ENCODE assay signal across 8 cellular contexts in the genomic region with DNA sequence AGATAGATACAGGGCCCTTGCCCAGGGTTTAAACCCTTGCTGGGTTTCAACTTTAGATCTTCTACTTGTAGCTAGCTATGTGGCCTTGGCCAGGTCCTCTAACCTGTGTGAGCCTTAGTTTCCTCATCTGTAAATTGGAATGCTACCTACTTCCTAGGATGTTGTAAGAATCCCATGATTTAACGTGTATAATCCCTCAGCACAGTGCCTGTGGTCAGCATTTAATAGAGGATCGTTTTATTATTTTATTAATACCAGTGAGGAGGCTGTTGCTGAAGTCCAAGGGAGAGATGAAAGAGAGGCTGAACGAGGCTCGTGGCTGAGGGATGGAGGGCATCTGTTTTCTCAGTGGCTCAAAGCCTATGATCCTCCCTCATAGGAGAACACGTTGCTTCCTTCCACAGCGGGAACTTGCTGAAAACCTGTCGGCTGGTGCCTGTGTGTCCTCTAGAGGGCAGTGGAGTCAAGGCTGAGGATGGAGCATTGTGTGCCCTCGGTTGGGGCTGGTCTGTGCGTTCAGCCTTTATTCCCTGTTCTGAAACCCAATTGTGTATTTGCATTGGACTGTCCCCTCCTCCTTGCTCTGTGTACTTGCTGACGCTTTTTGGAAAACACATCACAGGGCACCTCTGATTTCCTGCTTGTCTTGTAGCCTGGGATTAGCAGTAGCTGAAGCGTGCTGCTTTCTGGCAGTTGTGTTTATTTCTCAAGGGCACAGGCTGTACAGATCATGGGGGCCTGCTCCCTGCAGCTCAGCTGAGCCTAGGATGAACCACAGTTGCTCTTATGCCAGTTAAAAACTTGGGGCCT.
DNase-seq lines count a peak whose midpoint lies in the region; ATAC-seq and TF ChIP-seq lines count a peak whose summit lies in the region.
"Not testable (repeated sequence)": the region's sequence is repeated elsewhere in the genome, so short reads cannot be mapped to it uniquely, and the experiment has no call there.

No MANE protein-coding gene starts in this region.

- intact Hi-C loops in head of caudate nucleus (cut with DNase I), result not testable (repeated sequence)

- 65% methylated on average over 2 of the region's 11 CpGs; no CpG with 5 or more reads in 1 of the 2 donors for WGBS in upper lobe of left lung, 2 donors

- H3K4me1 Mint-ChIP-seq in activated naive CD8-positive, alpha-beta T cell treated with anti-CD3 and anti-CD28 coated beads, Interleukin-2, amount 50 U/mL, for 24 hours; osteocyte (ENCODE audit: unreplicated experiment): not testable (repeated sequence)

- not testable (repeated sequence) for H3K4me3 Mint-ChIP-seq in activated naive CD8-positive, alpha-beta T cell treated with anti-CD3 and anti-CD28 coated beads, Interleukin-2, amount 50 U/mL, for 24 hours; osteocyte (ENCODE audit: unreplicated experiment)

- not testable (repeated sequence) for TF ChIP-seq POLR2A in upper lobe of left lung (IDR thresholded peaks at IDR 0.05)

- not testable (repeated sequence) for H3K27ac ChIP-seq in upper lobe of left lung

- peak; percentile 50 for TF ChIP-seq CTCF in osteocyte (IDR thresholded peaks at IDR 0.05)
- TF ChIP-seq CTCF in upper lobe of left lung (IDR thresholded peaks at IDR 0.05), result peak in 2 of 6 experiments; percentile 29 to 37

- H3K9me3 Mint-ChIP-seq in activated naive CD8-positive, alpha-beta T cell treated with anti-CD3 and anti-CD28 coated beads, Interleukin-2, amount 50 U/mL, for 24 hours; osteocyte (ENCODE audit: unreplicated experiment): not testable (repeated sequence)

- not testable (repeated sequence) for TF ChIP-seq EP300 in upper lobe of left lung (IDR thresholded peaks at IDR 0.05)

- not testable (repeated sequence) for H3K4me3 ChIP-seq in upper lobe of left lung

- H3K36me3 ChIP-seq in upper lobe of left lung, result not testable (repeated sequence)

- ATAC-seq in GM18867 (IDR thresholded peaks at IDR 0.05; ENCODE audit: unreplicated experiment), result peak; percentile 84
- peak; percentile 67 for ATAC-seq in GM21825 (IDR thresholded peaks at IDR 0.05; ENCODE audit: unreplicated experiment)
- ATAC-seq in HG03342 (IDR thresholded peaks at IDR 0.05; ENCODE audit: unreplicated experiment), result peak; percentile 84
- ATAC-seq in activated naive CD8-positive, alpha-beta T cell treated with anti-CD3 and anti-CD28 coated beads, Interleukin-2, amount 50 U/mL, for 24 hours, result peak; percentile 97
- ATAC-seq in upper lobe of left lung (ENCODE audit: low FRiP score in 2 of 2), result peak; percentile 85 to 91

- H3K27ac Mint-ChIP-seq in activated naive CD8-positive, alpha-beta T cell treated with anti-CD3 and anti-CD28 coated beads, Interleukin-2, amount 50 U/mL, for 24 hours; osteocyte (ENCODE audit: unreplicated experiment): not testable (repeated sequence)

- H3K27me3 ChIP-seq in upper lobe of left lung, result not testable (repeated sequence)

- H3K27me3 Mint-ChIP-seq in activated naive CD8-positive, alpha-beta T cell treated with anti-CD3 and anti-CD28 coated beads, Interleukin-2, amount 50 U/mL, for 24 hours; osteocyte (ENCODE audit: unreplicated experiment): not testable (repeated sequence)

- not testable (repeated sequence) for H3K4me1 ChIP-seq in upper lobe of left lung

- DNase-seq in activated CD4-positive, alpha-beta T cell treated with anti-CD3 and anti-CD28 coated beads for 48 hours, result peak; percentile 32
- DNase-seq in activated naive CD8-positive, alpha-beta T cell treated with anti-CD3 and anti-CD28 coated beads, Interleukin-2, amount 50 U/mL, for 24 hours, result peak; percentile 27
- peak in 36 of 42 donors; percentile 6 to 73 (median 37) for DNase-seq in head of caudate nucleus
- not testable (repeated sequence) for DNase-seq in osteocyte (ENCODE audit: extremely low spot score, unreplicated experiment)
- peak in 1 of 2 donors; percentile 22 for DNase-seq in upper lobe of left lung

- not testable (repeated sequence) for H3K9me3 ChIP-seq in upper lobe of left lung

- not testable (repeated sequence) for H3K36me3 Mint-ChIP-seq in activated naive CD8-positive, alpha-beta T cell treated with anti-CD3 and anti-CD28 coated beads, Interleukin-2, amount 50 U/mL, for 24 hours (ENCODE audit: low read depth); osteocyte (ENCODE audit: unreplicated experiment)
